19 cellular contexts compared by ENCODE assay signal in the genomic region with DNA sequence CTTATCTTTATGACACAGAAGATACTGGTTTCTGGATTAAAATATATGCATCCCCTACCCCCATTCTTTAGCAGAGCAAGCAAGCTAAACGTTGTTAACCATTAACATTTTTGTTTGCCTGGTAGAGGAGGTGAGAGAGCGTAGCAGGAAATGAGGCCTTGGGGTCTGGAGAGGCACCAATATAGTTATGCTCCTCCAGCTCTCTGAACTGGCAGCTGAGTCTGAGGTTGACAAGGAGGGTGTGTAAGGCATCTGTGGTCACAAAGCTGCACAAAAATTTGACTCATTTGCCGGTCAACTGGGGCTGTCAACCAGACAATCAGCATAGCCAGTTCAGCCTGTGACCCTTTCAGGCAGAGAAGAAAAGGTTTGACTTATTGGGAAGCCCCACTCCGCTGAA.
A peak's percentile ranks its signal among the peaks of the same experiment; 100 is the strongest.
DNase-seq lines count a peak whose midpoint lies in the region; ATAC-seq and TF ChIP-seq lines count a peak whose summit lies in the region.
"Had no signal": no experiment of that assay in that cellular context is flagged by ENCODE, and none has a peak within 500 bp of the region (broad histone marks: within the 10 kb centered on the region; RNA-seq: fewer than 3 reads in every experiment).

No MANE protein-coding gene starts in this region.

- CTCF ChIA-PET in Calu3 (lab: Charles Lee), result no interaction called here

- no peaks in the 10 kb centered on the region for H3K27me3 Mint-ChIP-seq in Calu3 (ENCODE audit: unreplicated experiment)
- H3K27me3 Mint-ChIP-seq: activated CD4-positive, alpha-beta memory T cell treated with anti-CD3 and anti-CD28 coated beads for 36 hours had no signal

- peaks cover 11% of the 10 kb centered on the region for H3K9me3 Mint-ChIP-seq in Calu3 (ENCODE audit: low read depth, unreplicated experiment)

- peaks cover 30% of the 10 kb centered on the region for H3K4me1 Mint-ChIP-seq in Calu3 (ENCODE audit: low read depth, unreplicated experiment)

- DNase-seq in Calu3 (peak; percentile 64), glomerular visceral epithelial cell (ENCODE audit: extremely low spot score) (peak; percentile 84), NCI-H2171 treated with DMSO at 0.1 percent for 48 hours (lab: John Stamatoyannopoulos, UW) (no peak), foreskin fibroblast (no peak), NOMO-1 (lab: John Stamatoyannopoulos, UW; ENCODE audit: unreplicated experiment in 2 of 2) (no peak)
- DNase-seq: activated CD4-positive, alpha-beta memory T cell treated with anti-CD3 and anti-CD28 coated beads for 36 hours; activated effector memory CD4-positive, alpha-beta T cell treated with Interleukin-2 at 50 U/mL for 16 hours; brain microvascular endothelial cell; effector memory CD4-positive, alpha-beta T cell; GM23248; KG1; mucosa of descending colon; NCI-H1694; stimulated activated CD4-positive, alpha-beta T cell treated with anti-CD3 and anti-CD28 coated beads, Interleukin-1b, Interleukin-23, amount 100 ng/mL, for 48 hours; upper lobe of left lung had no signal

- H3K36me3 Mint-ChIP-seq in Calu3 (ENCODE audit: insufficient read depth, unreplicated experiment), result no peaks in the 10 kb centered on the region
- H3K36me3 Mint-ChIP-seq: activated CD4-positive, alpha-beta memory T cell treated with anti-CD3 and anti-CD28 coated beads for 36 hours had no signal

- BruUV-seq in Calu3 (replicated peaks; lab: Mats Ljungman, UMichigan), result no TSS peak

- no peak for TF ChIP-seq CTCF in Calu3 (IDR thresholded peaks at IDR 0.05; ENCODE audit: unreplicated experiment)
- TF ChIP-seq CTCF in foreskin fibroblast (IDR thresholded peaks at IDR 0.05; ENCODE audit: low read depth, low read length), result no peak

- intact Hi-C loops in Calu3 (cut with micrococcal nuclease; ENCODE audit: unreplicated experiment), result loop anchor here (2.0 kb wide), 1 partner anchor 46 kb away; no protein-coding TSS in a partner anchor

- H3K4me3 Mint-ChIP-seq in Calu3 (ENCODE audit: low read depth, unreplicated experiment), result no peak overlapping the region
- H3K4me3 Mint-ChIP-seq: activated CD4-positive, alpha-beta memory T cell treated with anti-CD3 and anti-CD28 coated beads for 36 hours had no signal

- ATAC-seq in GM19467 (IDR thresholded peaks at IDR 0.05; ENCODE audit: unreplicated experiment) (peak; percentile 64), HG03469 (IDR thresholded peaks at IDR 0.05; ENCODE audit: unreplicated experiment) (peak; percentile 53), GM21786 (IDR thresholded peaks at IDR 0.05; ENCODE audit: unreplicated experiment) (no peak)
- ATAC-seq: gastroesophageal sphincter, mucosa of descending colon had no signal

- no peak overlapping the region for H3K4me3 ChIP-seq in foreskin fibroblast (ENCODE audit: low read depth in 1 of 2, low read length in 2 of 2)
- H3K4me3 ChIP-seq: gastroesophageal sphincter, GM23248, mucosa of descending colon, upper lobe of left lung had no signal

- peak overlapping the region; percentile 48 for H3K27ac Mint-ChIP-seq in Calu3 (ENCODE audit: unreplicated experiment)
- H3K27ac Mint-ChIP-seq: activated CD4-positive, alpha-beta memory T cell treated with anti-CD3 and anti-CD28 coated beads for 36 hours had no signal

Comparison
In these comparisons a context has a peak if more than half of its experiments do, and no peak if none do; other contexts are left out.
1. DNase-seq: peak in Calu3 (single experiment) and glomerular visceral epithelial cell (single experiment); none in NCI-H2171 treated with DMSO at 0.1 percent for 48 hours (single experiment), foreskin fibroblast (0 of 2) and NOMO-1 (0 of 2).